1 cellular context compared by ENCODE assay signal in the genomic region with DNA sequence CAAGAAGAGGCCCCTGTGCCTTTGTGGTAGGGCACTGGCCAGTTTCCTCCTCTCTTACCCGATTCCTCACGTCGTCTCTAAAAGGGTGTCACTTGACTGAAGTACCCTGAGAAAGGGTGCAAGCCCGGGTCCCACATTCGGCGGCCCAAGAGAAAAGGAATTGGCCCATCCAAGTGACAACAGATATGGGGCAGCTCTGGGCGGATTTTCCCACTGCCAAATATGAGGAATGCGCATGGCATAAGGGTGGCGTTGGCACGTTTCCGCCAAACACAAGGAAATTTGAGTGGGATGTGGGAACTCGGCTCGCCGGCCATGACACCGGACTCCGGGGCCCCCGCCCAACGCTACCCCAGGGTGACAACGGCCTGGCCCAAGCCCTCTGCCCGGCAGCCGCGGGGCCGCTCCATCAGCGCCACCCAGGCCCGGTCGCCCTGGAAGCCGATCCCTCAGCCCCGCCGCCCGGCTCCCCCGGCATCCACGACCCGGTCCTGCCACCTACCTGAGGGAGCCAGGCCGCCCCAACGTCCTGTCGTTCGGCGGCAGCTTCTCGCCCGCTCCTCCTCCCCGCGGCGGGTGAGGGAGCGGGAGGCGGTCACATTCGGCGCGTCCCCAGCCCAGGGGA.
TF ChIP-seq lines count a peak whose summit lies in the region.

No MANE protein-coding gene starts in this region.

TF ChIP-seq in K562, 482 proteins besides CTCF, POLR2A, EP300 and RAD21 (continues in another document):
- TF ChIP-seq PML (IDR thresholded peaks at IDR 0.05; ENCODE audit: low read length), result no peak
- TF ChIP-seq, protein P1, sequence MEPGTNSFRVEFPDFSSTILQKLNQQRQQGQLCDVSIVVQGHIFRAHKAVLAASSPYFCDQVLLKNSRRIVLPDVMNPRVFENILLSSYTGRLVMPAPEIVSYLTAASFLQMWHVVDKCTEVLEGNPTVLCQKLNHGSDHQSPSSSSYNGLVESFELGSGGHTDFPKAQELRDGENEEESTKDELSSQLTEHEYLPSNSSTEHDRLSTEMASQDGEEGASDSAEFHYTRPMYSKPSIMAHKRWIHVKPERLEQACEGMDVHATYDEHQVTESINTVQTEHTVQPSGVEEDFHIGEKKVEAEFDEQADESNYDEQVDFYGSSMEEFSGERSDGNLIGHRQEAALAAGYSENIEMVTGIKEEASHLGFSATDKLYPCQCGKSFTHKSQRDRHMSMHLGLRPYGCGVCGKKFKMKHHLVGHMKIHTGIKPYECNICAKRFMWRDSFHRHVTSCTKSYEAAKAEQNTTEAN (CRISPR knock-in tag; IDR thresholded peaks at IDR 0.05), result peak; percentile 69; the same call in 1 of the 2 replicates
- TF ChIP-seq, protein P2, sequence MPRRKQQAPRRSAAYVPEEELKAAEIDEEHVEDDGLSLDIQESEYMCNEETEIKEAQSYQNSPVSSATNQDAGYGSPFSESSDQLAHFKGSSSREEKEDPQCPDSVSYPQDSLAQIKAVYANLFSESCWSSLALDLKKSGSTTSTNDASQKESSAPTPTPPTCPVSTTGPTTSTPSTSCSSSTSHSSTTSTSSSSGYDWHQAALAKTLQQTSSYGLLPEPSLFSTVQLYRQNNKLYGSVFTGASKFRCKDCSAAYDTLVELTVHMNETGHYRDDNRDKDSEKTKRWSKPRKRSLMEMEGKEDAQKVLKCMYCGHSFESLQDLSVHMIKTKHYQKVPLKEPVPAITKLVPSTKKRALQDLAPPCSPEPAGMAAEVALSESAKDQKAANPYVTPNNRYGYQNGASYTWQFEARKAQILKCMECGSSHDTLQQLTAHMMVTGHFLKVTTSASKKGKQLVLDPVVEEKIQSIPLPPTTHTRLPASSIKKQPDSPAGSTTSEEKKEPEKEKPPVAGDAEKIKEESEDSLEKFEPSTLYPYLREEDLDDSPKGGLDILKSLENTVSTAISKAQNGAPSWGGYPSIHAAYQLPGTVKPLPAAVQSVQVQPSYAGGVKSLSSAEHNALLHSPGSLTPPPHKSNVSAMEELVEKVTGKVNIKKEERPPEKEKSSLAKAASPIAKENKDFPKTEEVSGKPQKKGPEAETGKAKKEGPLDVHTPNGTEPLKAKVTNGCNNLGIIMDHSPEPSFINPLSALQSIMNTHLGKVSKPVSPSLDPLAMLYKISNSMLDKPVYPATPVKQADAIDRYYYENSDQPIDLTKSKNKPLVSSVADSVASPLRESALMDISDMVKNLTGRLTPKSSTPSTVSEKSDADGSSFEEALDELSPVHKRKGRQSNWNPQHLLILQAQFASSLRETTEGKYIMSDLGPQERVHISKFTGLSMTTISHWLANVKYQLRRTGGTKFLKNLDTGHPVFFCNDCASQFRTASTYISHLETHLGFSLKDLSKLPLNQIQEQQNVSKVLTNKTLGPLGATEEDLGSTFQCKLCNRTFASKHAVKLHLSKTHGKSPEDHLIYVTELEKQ (CRISPR knock-in tag; IDR thresholded peaks at IDR 0.05), result no peak
- peak; percentile 75 for TF ChIP-seq CHD1 (IDR thresholded peaks at IDR 0.05; ENCODE audit: low read length)
- 0 out of 2 replicates have a peak, but pooled peaks have one; percentile 1 for TF ChIP-seq ZNF12 (CRISPR knock-in tag; IDR thresholded peaks at IDR 0.05)
- peak in 1 of 2 experiments; percentile 42; a peak in 1 of 4 replicates for TF ChIP-seq FOXA3 (CRISPR knock-in tag; conservative IDR thresholded peaks at IDR 0.05 in 1 of 2, IDR thresholded peaks at IDR 0.05 in 1 of 2)
- TF ChIP-seq RBM34 (IDR thresholded peaks at IDR 0.05; ENCODE audit: borderline replicate concordance, insufficient read depth, low read length), result 0 out of 2 replicates have a peak, but pooled peaks have one; percentile 72
- no peak for TF ChIP-seq MYC (IDR thresholded peaks at IDR 0.05; ENCODE audit: low read depth, low read length)
- TF ChIP-seq MYC (CRISPR knock-in tag; IDR thresholded peaks at IDR 0.05; ENCODE audit: borderline replicate concordance, low read depth), result no peak
- 0 out of 2 replicates have a peak, but pooled peaks have one; percentile 16 for TF ChIP-seq ERF (CRISPR knock-in tag; IDR thresholded peaks at IDR 0.05)
- 0 out of 2 replicates have a peak, but pooled peaks have one; percentile 26 for TF ChIP-seq ZNF165 (CRISPR knock-in tag; IDR thresholded peaks at IDR 0.05; ENCODE audit: borderline replicate concordance)
- TF ChIP-seq RBM14 (IDR thresholded peaks at IDR 0.05; ENCODE audit: borderline replicate concordance, insufficient read depth, low read depth, low read length), result 0 out of 2 replicates have a peak, but pooled peaks have one; percentile 88
- TF ChIP-seq HDAC8 (tag; IDR thresholded peaks at IDR 0.05), result peak; percentile 71; the same call in 1 of the 2 replicates
- no peak for TF ChIP-seq GTF2E2 (tag; IDR thresholded peaks at IDR 0.05)
- TF ChIP-seq, protein P3, sequence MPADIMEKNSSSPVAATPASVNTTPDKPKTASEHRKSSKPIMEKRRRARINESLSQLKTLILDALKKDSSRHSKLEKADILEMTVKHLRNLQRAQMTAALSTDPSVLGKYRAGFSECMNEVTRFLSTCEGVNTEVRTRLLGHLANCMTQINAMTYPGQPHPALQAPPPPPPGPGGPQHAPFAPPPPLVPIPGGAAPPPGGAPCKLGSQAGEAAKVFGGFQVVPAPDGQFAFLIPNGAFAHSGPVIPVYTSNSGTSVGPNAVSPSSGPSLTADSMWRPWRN (IDR thresholded peaks at IDR 0.05; ENCODE audit: low read depth), result no peak
- TF ChIP-seq ZNF134 (CRISPR knock-in tag; conservative IDR thresholded peaks at IDR 0.05), result peak; percentile 41; the same call in 1 of the 2 replicates
- no peak for TF ChIP-seq CREB1 (IDR thresholded peaks at IDR 0.05)
- TF ChIP-seq CREB1 (CRISPR knock-in tag; IDR thresholded peaks at IDR 0.05), result no peak
- TF ChIP-seq, protein P4, sequence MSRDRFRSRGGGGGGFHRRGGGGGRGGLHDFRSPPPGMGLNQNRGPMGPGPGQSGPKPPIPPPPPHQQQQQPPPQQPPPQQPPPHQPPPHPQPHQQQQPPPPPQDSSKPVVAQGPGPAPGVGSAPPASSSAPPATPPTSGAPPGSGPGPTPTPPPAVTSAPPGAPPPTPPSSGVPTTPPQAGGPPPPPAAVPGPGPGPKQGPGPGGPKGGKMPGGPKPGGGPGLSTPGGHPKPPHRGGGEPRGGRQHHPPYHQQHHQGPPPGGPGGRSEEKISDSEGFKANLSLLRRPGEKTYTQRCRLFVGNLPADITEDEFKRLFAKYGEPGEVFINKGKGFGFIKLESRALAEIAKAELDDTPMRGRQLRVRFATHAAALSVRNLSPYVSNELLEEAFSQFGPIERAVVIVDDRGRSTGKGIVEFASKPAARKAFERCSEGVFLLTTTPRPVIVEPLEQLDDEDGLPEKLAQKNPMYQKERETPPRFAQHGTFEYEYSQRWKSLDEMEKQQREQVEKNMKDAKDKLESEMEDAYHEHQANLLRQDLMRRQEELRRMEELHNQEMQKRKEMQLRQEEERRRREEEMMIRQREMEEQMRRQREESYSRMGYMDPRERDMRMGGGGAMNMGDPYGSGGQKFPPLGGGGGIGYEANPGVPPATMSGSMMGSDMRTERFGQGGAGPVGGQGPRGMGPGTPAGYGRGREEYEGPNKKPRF (IDR thresholded peaks at IDR 0.05; ENCODE audit: low read depth, low read length), result no peak
- TF ChIP-seq ZNF408 (CRISPR knock-in tag; IDR thresholded peaks at IDR 0.05; ENCODE audit: low read depth), result no peak
- TF ChIP-seq, protein P5, sequence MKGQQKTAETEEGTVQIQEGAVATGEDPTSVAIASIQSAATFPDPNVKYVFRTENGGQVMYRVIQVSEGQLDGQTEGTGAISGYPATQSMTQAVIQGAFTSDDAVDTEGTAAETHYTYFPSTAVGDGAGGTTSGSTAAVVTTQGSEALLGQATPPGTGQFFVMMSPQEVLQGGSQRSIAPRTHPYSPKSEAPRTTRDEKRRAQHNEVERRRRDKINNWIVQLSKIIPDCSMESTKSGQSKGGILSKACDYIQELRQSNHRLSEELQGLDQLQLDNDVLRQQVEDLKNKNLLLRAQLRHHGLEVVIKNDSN (CRISPR knock-in tag; IDR thresholded peaks at IDR 0.05), result peak; percentile 26; the same call in 1 of the 2 replicates
- peak; percentile 10 to 56; a peak in 2 of 4 replicates for TF ChIP-seq NONO (IDR thresholded peaks at IDR 0.05; ENCODE audit: low read depth in 2 of 2, low read length in 1 of 2)
- peak; percentile 89 for TF ChIP-seq BRD4 (IDR thresholded peaks at IDR 0.05)
- peak; percentile 35; the same call in 1 of the 2 replicates for TF ChIP-seq ZBTB7A (IDR thresholded peaks at IDR 0.05; ENCODE audit: borderline replicate concordance, control insufficient read depth, low read depth, low read length)
- TF ChIP-seq ZNF76 (CRISPR knock-in tag; IDR thresholded peaks at IDR 0.05; ENCODE audit: borderline replicate concordance), result 0 out of 2 replicates have a peak, but pooled peaks have one; percentile 20
- no peak for TF ChIP-seq JUN (IDR thresholded peaks at IDR 0.05; ENCODE audit: borderline replicate concordance, low read depth, low read length)
- TF ChIP-seq JUN (CRISPR knock-in tag; IDR thresholded peaks at IDR 0.05; ENCODE audit: borderline replicate concordance), result peak; percentile 74; the same call in 1 of the 2 replicates
- TF ChIP-seq NR4A1 (CRISPR knock-in tag; IDR thresholded peaks at IDR 0.05), result no peak
- TF ChIP-seq NR4A1 (tag; IDR thresholded peaks at IDR 0.05), result 0 out of 2 replicates have a peak, but pooled peaks have one; percentile 24
- no peak for TF ChIP-seq TEAD4 (IDR thresholded peaks at IDR 0.05; ENCODE audit: low read length)
- TF ChIP-seq TEAD4 (CRISPR knock-in tag; IDR thresholded peaks at IDR 0.05; ENCODE audit: borderline replicate concordance), result 0 out of 2 replicates have a peak, but pooled peaks have one; percentile 11
- peak; percentile 42; the same call in 1 of the 2 replicates for TF ChIP-seq ZNF175 (CRISPR knock-in tag; IDR thresholded peaks at IDR 0.05; ENCODE audit: low read depth)
- no peak for TF ChIP-seq MIER1 (IDR thresholded peaks at IDR 0.05; ENCODE audit: low read depth)
- TF ChIP-seq, protein P6, sequence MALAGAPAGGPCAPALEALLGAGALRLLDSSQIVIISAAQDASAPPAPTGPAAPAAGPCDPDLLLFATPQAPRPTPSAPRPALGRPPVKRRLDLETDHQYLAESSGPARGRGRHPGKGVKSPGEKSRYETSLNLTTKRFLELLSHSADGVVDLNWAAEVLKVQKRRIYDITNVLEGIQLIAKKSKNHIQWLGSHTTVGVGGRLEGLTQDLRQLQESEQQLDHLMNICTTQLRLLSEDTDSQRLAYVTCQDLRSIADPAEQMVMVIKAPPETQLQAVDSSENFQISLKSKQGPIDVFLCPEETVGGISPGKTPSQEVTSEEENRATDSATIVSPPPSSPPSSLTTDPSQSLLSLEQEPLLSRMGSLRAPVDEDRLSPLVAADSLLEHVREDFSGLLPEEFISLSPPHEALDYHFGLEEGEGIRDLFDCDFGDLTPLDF (CRISPR knock-in tag; IDR thresholded peaks at IDR 0.05), result no peak
- TF ChIP-seq ZBTB8A (IDR thresholded peaks at IDR 0.05; ENCODE audit: partially characterized antibody), result no peak
- no peak for TF ChIP-seq ZNF551 (CRISPR knock-in tag; IDR thresholded peaks at IDR 0.05)
- TF ChIP-seq BRF1 (IDR thresholded peaks at IDR 0.05; ENCODE audit: borderline replicate concordance, extremely low read depth, insufficient read length), result no peak
- TF ChIP-seq FOXK1 (CRISPR knock-in tag; IDR thresholded peaks at IDR 0.05; ENCODE audit: borderline replicate concordance), result peak; percentile 88; the same call in 1 of the 2 replicates
- no peak for TF ChIP-seq ZNF274 (IDR thresholded peaks at IDR 0.05; ENCODE audit: borderline replicate concordance, low read depth, low read length)
- 0 out of 2 replicates have a peak, but pooled peaks have one; percentile 15 for TF ChIP-seq ZNF316 (IDR thresholded peaks at IDR 0.05)
- TF ChIP-seq KLF1 (tag; IDR thresholded peaks at IDR 0.05), result peak; percentile 40; the same call in 1 of the 2 replicates
- no peak for TF ChIP-seq ETV6 (IDR thresholded peaks at IDR 0.05; ENCODE audit: borderline replicate concordance in 1 of 2, low read depth in 2 of 2, low read length in 1 of 2)
- TF ChIP-seq ETV6 (CRISPR knock-in tag; IDR thresholded peaks at IDR 0.05; ENCODE audit: borderline replicate concordance), result peak; percentile 25; the same call in 1 of the 2 replicates
- peak; percentile 97 for TF ChIP-seq U2AF1 (optimal IDR thresholded peaks at IDR 0.05; ENCODE audit: low read depth, low read length)
- TF ChIP-seq NR1H2 (CRISPR knock-in tag; IDR thresholded peaks at IDR 0.05), result peak; percentile 51; the same call in 1 of the 2 replicates
- TF ChIP-seq, protein P7, sequence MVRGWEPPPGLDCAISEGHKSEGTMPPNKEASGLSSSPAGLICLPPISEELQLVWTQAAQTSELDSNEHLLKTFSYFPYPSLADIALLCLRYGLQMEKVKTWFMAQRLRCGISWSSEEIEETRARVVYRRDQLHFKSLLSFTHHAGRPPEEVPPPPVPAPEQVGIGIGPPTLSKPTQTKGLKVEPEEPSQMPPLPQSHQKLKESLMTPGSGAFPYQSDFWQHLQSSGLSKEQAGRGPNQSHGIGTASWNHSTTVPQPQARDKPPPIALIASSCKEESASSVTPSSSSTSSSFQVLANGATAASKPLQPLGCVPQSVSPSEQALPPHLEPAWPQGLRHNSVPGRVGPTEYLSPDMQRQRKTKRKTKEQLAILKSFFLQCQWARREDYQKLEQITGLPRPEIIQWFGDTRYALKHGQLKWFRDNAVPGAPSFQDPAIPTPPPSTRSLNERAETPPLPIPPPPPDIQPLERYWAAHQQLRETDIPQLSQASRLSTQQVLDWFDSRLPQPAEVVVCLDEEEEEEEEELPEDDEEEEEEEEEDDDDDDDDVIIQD (CRISPR knock-in tag; IDR thresholded peaks at IDR 0.05), result 0 out of 2 replicates have a peak, but pooled peaks have one; percentile 72
- TF ChIP-seq, protein P8, sequence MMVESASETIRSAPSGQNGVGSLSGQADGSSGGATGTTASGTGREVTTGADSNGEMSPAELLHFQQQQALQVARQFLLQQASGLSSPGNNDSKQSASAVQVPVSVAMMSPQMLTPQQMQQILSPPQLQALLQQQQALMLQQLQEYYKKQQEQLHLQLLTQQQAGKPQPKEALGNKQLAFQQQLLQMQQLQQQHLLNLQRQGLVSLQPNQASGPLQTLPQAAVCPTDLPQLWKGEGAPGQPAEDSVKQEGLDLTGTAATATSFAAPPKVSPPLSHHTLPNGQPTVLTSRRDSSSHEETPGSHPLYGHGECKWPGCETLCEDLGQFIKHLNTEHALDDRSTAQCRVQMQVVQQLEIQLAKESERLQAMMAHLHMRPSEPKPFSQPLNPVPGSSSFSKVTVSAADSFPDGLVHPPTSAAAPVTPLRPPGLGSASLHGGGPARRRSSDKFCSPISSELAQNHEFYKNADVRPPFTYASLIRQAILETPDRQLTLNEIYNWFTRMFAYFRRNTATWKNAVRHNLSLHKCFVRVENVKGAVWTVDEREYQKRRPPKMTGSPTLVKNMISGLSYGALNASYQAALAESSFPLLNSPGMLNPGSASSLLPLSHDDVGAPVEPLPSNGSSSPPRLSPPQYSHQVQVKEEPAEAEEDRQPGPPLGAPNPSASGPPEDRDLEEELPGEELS (CRISPR knock-in tag; IDR thresholded peaks at IDR 0.05; ENCODE audit: borderline replicate concordance), result peak; percentile 83; the same call in 1 of the 2 replicates
- TF ChIP-seq TFAM (CRISPR knock-in tag; conservative IDR thresholded peaks at IDR 0.05), result no peak
- TF ChIP-seq HNRNPK (IDR thresholded peaks at IDR 0.05; ENCODE audit: low read depth, low read length, poor library complexity, severe bottlenecking), result no peak
- no peak for TF ChIP-seq CBX3 (IDR thresholded peaks at IDR 0.05; ENCODE audit: borderline replicate concordance in 1 of 2, low read length in 2 of 2)
- TF ChIP-seq EGR1 (conservative IDR thresholded peaks at IDR 0.05), result no peak
